32 cellular contexts compared by ENCODE assay signal in genomic region chr11:6258141-6258540, GRCh38. TPM values are rescaled to one million over a fixed set of nuclear protein-coding genes. Genes with fewer than 3 reads are reported as not detected.
DNase-seq lines count a peak whose midpoint lies in the region; ATAC-seq and TF ChIP-seq lines count a peak whose summit lies in the region.
"Had no signal": no experiment of that assay in that cellular context is flagged by ENCODE, and none has a peak within 500 bp of the region (broad histone marks: within the 10 kb centered on the region; RNA-seq: fewer than 3 reads in every experiment).

No MANE protein-coding gene starts in this region.

- H3K27me3 ChIP-seq in brain microvascular endothelial cell (replicated peaks) = peaks cover 55% of the 10 kb centered on the region
- H3K27me3 ChIP-seq in iPS-20b (ENCODE audit: insufficient read depth, low read length) = peaks cover 75% of the 10 kb centered on the region
- H3K27me3 ChIP-seq: pancreas, testis, vagina had no signal

- H3K4me1 ChIP-seq in iPS-20b (ENCODE audit: insufficient read depth, low read length) = peaks cover 8% of the 10 kb centered on the region; the same call in 1 of the 2 replicates
- H3K4me1 ChIP-seq: BE2C had no signal

- ATAC-seq in GM19397 (IDR thresholded peaks at IDR 0.05; ENCODE audit: unreplicated experiment) (no peak), left ventricle myocardium superior (no peak)
- ATAC-seq: left colon, Right ventricle myocardium inferior had no signal

- H3K36me3 ChIP-seq in brain microvascular endothelial cell (replicated peaks) (no peaks in the 10 kb centered on the region), iPS-20b (ENCODE audit: insufficient read depth, low read depth, low read length) (no peaks in the 10 kb centered on the region)
- H3K36me3 ChIP-seq: BE2C, pancreas, vagina, WERI-Rb-1 had no signal

- H3K9me3 ChIP-seq in iPS-20b (ENCODE audit: insufficient read depth, low read depth, low read length) = no peaks in the 10 kb centered on the region
- H3K9me3 ChIP-seq: BE2C, pancreas, testis, vagina had no signal

- H3K27ac ChIP-seq in brain microvascular endothelial cell = no peak overlapping the region
- no peak overlapping the region for H3K27ac ChIP-seq in iPS-20b (ENCODE audit: low read length)
- H3K27ac ChIP-seq in temporal lobe (ENCODE audit: low read depth, low read length) = peak overlapping the region; percentile 40
- H3K27ac ChIP-seq: coronary artery, pancreas, testis, vagina, WERI-Rb-1 had no signal

- H3K27ac Mint-ChIP-seq in activated naive CD4-positive, alpha-beta T cell treated with anti-CD3 and anti-CD28 coated beads, Interleukin-2, amount 50 U/mL, for 24 hours = no peak overlapping the region
- H3K27ac Mint-ChIP-seq: activated naive CD4-positive, alpha-beta T cell treated with anti-CD3 and anti-CD28 coated beads, Interleukin-2, amount 50 U/mL, for 72 hours; stimulated activated naive B cell treated with anti-CD40 and anti-IgM and Interleukin-4, amounts not matched to agents 10 μg/mL and 1 μg/mL and 100 μg/mL, for 72 hours had no signal

- TF ChIP-seq CTCF in brain microvascular endothelial cell (IDR thresholded peaks at IDR 0.05; ENCODE audit: low read depth, low read length, missing control alignments) = peak; percentile 4

- no peak for DNase-seq in activated naive CD4-positive, alpha-beta T cell treated with anti-CD3 and anti-CD28 coated beads, Interleukin-2, amount 50 U/mL, for 16 hours
- DNase-seq in brain microvascular endothelial cell (no peak), left ventricle myocardium superior (no peak)
- DNase-seq in activated CD4-positive, alpha-beta T cell treated with anti-CD3 and anti-CD28 coated beads for 48 hours = no peak
- DNase-seq: BE2C; DMS79 treated with DMSO at 0.1 percent for 48 hours; HCEC 1CT; Kasumi-1; left colon; NCI-H1048; NCI-H187 treated with DMSO at 0.1 percent for 48 hours; NCI-H2227 treated with DMSO at 0.1 percent for 48 hours; NCI-H774; PC-3; stimulated activated CD4-positive, alpha-beta T cell treated with anti-CD3 and anti-CD28 coated beads, Interleukin-12 subunit alpha, Interleukin-12 subunit beta, amount 100 ng/mL, for 4 hours; stimulated activated CD4-positive, alpha-beta T cell treated with anti-CD3 and anti-CD28 coated beads, Interleukin-4, amount 100 ng/mL, for 24 hours; stimulated activated naive B cell treated with anti-CD40 and anti-IgM and Interleukin-4, amounts not matched to agents 10 μg/mL and 1 μg/mL and 100 μg/mL, for 72 hours; testis had no signal

- no peaks in the 10 kb centered on the region for H3K36me3 Mint-ChIP-seq in activated naive CD4-positive, alpha-beta T cell treated with anti-CD3 and anti-CD28 coated beads, Interleukin-2, amount 50 U/mL, for 24 hours
- H3K36me3 Mint-ChIP-seq: activated naive CD4-positive, alpha-beta T cell treated with anti-CD3 and anti-CD28 coated beads, Interleukin-2, amount 50 U/mL, for 72 hours; stimulated activated naive B cell treated with anti-CD40 and anti-IgM and Interleukin-4, amounts not matched to agents 10 μg/mL and 1 μg/mL and 100 μg/mL, for 72 hours had no signal

- H3K4me3 ChIP-seq in brain microvascular endothelial cell (ENCODE audit: low read depth, low read length) (no peak overlapping the region), iPS-20b (ENCODE audit: low read length) (peak overlapping the region; percentile 78; the same call in 1 of the 2 replicates)

- H3K4me3 Mint-ChIP-seq in activated naive CD4-positive, alpha-beta T cell treated with anti-CD3 and anti-CD28 coated beads, Interleukin-2, amount 50 U/mL, for 24 hours = peak overlapping the region; percentile 75
- H3K4me3 Mint-ChIP-seq: stimulated activated naive B cell treated with anti-CD40 and anti-IgM and Interleukin-4, amounts not matched to agents 10 μg/mL and 1 μg/mL and 100 μg/mL, for 72 hours had no signal

- H3K4me1 Mint-ChIP-seq in activated naive CD4-positive, alpha-beta T cell treated with anti-CD3 and anti-CD28 coated beads, Interleukin-2, amount 50 U/mL, for 24 hours = no peaks in the 10 kb centered on the region
- H3K4me1 Mint-ChIP-seq: stimulated activated naive B cell treated with anti-CD40 and anti-IgM and Interleukin-4, amounts not matched to agents 10 μg/mL and 1 μg/mL and 100 μg/mL, for 72 hours had no signal

- intact Hi-C loops in left ventricle myocardium superior (cut with micrococcal nuclease) = no loop called here

- in situ Hi-C loops in brain microvascular endothelial cell (cut with HindIII; ENCODE audit: low pct_ligation_motif_present, low sequenced_read_pairs) = no loop called here

- H3K27me3 Mint-ChIP-seq in activated naive CD4-positive, alpha-beta T cell treated with anti-CD3 and anti-CD28 coated beads, Interleukin-2, amount 50 U/mL, for 24 hours = peaks cover 3% of the 10 kb centered on the region

- no peaks in the 10 kb centered on the region for H3K9me3 Mint-ChIP-seq in activated naive CD4-positive, alpha-beta T cell treated with anti-CD3 and anti-CD28 coated beads, Interleukin-2, amount 50 U/mL, for 24 hours
- H3K9me3 Mint-ChIP-seq: activated naive CD4-positive, alpha-beta T cell treated with anti-CD3 and anti-CD28 coated beads, Interleukin-2, amount 50 U/mL, for 72 hours; stimulated activated naive B cell treated with anti-CD40 and anti-IgM and Interleukin-4, amounts not matched to agents 10 μg/mL and 1 μg/mL and 100 μg/mL, for 72 hours had no signal

- H3K9ac ChIP-seq in iPS-20b (ENCODE audit: low read depth, low read length) = no peak overlapping the region

RNA-seq across cellular contexts. Expression of gene CCKBR, which starts 1.5 kb away (rescaled TPM):
- 6.1 TPM for total RNA-seq in temporal lobe
- not detected for total RNA-seq in left ventricle myocardium superior
- total RNA-seq: A673; activated naive CD4-positive, alpha-beta T cell treated with anti-CD3 and anti-CD28 coated beads, Interleukin-2, amount 50 U/mL, for 72 hours; fibroblast of lung; left colon; mesenteric fat pad; PC-3; right cardiac atrium; Right ventricle myocardium inferior; vagina had no signal

RNA-seq across cellular contexts. Expression of gene CNGA4, which starts 19.3 kb away (rescaled TPM):
- total RNA-seq in temporal lobe (0.25 TPM), left ventricle myocardium superior (not detected)
- total RNA-seq: A673, mesenteric fat pad, Right ventricle myocardium inferior, vagina had no signal

RNA-seq across cellular contexts. Expression of gene FHIP1B, which starts 23.7 kb away (rescaled TPM):
- total RNA-seq in temporal lobe (16.2 TPM), left ventricle myocardium superior (16.3 TPM)

RNA-seq across cellular contexts. Expression of gene C11orf42, which starts 52.8 kb away (rescaled TPM):
- total RNA-seq in temporal lobe (not detected), left ventricle myocardium superior (not detected)
- total RNA-seq: A673; activated naive CD4-positive, alpha-beta T cell treated with anti-CD3 and anti-CD28 coated beads, Interleukin-2, amount 50 U/mL, for 72 hours; fibroblast of lung; left colon; mesenteric fat pad; pancreas; PC-3; right cardiac atrium; Right ventricle myocardium inferior; vagina had no signal

RNA-seq across cellular contexts. Expression of gene OR52W1, which starts 59.1 kb away (rescaled TPM):
- total RNA-seq in temporal lobe (not detected), left ventricle myocardium superior (not detected)
- total RNA-seq: A673; activated naive CD4-positive, alpha-beta T cell treated with anti-CD3 and anti-CD28 coated beads, Interleukin-2, amount 50 U/mL, for 72 hours; fibroblast of lung; left colon; mesenteric fat pad; pancreas; PC-3; right cardiac atrium; Right ventricle myocardium inferior; testis; vagina had no signal
